Comparison of ENCODE assay signal across 9 cellular contexts in the genomic region with DNA sequence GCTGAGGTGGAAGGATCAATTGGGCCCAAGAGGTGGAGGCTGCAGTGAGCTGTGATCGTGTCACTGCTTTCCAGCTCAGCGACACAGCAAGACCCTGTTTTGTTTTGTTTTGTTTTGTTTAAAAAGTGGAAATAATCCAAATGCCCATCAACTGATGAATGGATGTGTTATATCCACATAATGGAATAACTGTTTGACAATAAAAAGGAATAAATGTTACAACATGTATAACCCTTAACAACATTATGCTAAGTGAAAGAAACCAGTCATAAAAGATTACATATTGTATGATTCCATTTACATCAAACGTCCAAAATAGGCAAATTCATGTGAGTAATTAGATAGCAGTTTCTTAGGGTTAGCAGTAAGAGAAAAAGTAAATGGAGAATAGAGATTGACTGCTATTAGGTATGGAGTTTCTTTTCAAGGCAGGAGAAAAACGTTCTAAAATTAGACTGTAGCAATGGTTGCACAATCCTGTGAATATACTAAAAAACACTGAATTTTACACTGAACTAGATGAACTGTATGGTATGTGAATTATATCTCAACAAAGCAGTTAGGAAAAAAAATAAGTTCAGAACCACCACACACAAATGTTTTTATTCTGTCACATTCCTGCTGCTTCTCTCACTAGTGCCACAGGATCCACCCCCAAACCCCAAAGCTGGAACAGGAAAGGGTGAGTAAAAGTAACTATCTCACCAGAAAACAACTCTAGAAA. TPM values are rescaled to one million over a fixed set of nuclear protein-coding genes. Genes with fewer than 3 reads are reported as not detected.
DNase-seq lines count a peak whose midpoint lies in the region; ATAC-seq and TF ChIP-seq lines count a peak whose summit lies in the region.
"Had no signal": no experiment of that assay in that cellular context is flagged by ENCODE, and none has a peak within 500 bp of the region (broad histone marks: within the 10 kb centered on the region; RNA-seq: fewer than 3 reads in every experiment).

No MANE protein-coding gene starts in this region.

- no peaks in the 10 kb centered on the region for H3K9me3 ChIP-seq in CD4-positive, alpha-beta memory T cell (ENCODE audit: control insufficient read depth in 1 of 2, low read length in 2 of 2)
- no peaks in the 10 kb centered on the region for H3K9me3 ChIP-seq in Panc1 (ENCODE audit: control insufficient read depth, insufficient read depth, low read depth, low read length)

- H3K4me1 ChIP-seq in CD4-positive, alpha-beta memory T cell (ENCODE audit: insufficient read depth, low read length) = peaks cover 92% of the 10 kb centered on the region
- H3K4me1 ChIP-seq in Panc1 (ENCODE audit: control insufficient read depth, insufficient read depth, low read length) (peaks cover 33% of the 10 kb centered on the region), GM23338 (ENCODE audit: insufficient read depth) (peaks cover 15% of the 10 kb centered on the region)

- peaks cover 98% of the 10 kb centered on the region for H3K79me2 ChIP-seq in GM23338 (replicated peaks; ENCODE audit: insufficient read depth)

- H3K4me3 ChIP-seq in CD4-positive, alpha-beta memory T cell (ENCODE audit: low read length in 2 of 2) = peak overlapping the region in 1 of 2 donors; percentile 6
- no peak overlapping the region for H3K4me3 ChIP-seq in Panc1 (ENCODE audit: low read depth in 2 of 2, low read length in 2 of 2)
- H3K4me3 ChIP-seq in dorsolateral prefrontal cortex = peak overlapping the region in 5 of 59 donors; percentile 1 to 18 (median 10)
- no peak overlapping the region for H3K4me3 ChIP-seq in GM23338

- TF ChIP-seq CTCF in Panc1 (IDR thresholded peaks at IDR 0.05) (no peak), dorsolateral prefrontal cortex (IDR thresholded peaks at IDR 0.05 in 54 of 56, conservative IDR thresholded peaks at IDR 0.05 in 2 of 56; ENCODE audit: low read depth in 1 of 56, partially characterized antibody in 56 of 56) (peak in 1 of 56 donors; percentile 7), GM23338 (conservative IDR thresholded peaks at IDR 0.05; ENCODE audit: low read depth in 2 of 2) (no peak)

- H3K4me2 ChIP-seq in GM23338 = no peak overlapping the region

- DNase-seq in CD4-positive, alpha-beta memory T cell = peak in 3 of 5 donors; percentile 5 to 59 (median 23)
- no peak for DNase-seq in Panc1 (ENCODE audit: low read depth, low spot score)
- no peak for DNase-seq in dorsolateral prefrontal cortex
- peak; percentile 51 for DNase-seq in non-pigmented ciliary epithelial cell (ENCODE audit: low read depth)
- no peak for DNase-seq in GM23338 (ENCODE audit: low spot score)
- DNase-seq in DMS 273 treated with DMSO at 0.1 percent for 48 hours (lab: John Stamatoyannopoulos, UW) = no peak
- no peak for DNase-seq in NCI-H2196 treated with DMSO at 0.1 percent for 48 hours (lab: John Stamatoyannopoulos, UW; ENCODE audit: unreplicated experiment)
- DNase-seq: amygdala had no signal

- POLR2A ChIA-PET in CD4-positive, alpha-beta memory T cell (lab: Charles Lee; ENCODE audit: partially characterized antibody) = interaction anchor here (0.8 to 3.3 kb wide), 10 partner anchors 10 to 138 kb away, joined by 3 to 32 read pairs (median 4); a partner anchor contains a TSS
- POLR2A ChIA-PET in Panc1 (lab: Charles Lee) = no interaction called here

- H3K9me2 ChIP-seq in GM23338 (ENCODE audit: insufficient read depth) = no peaks in the 10 kb centered on the region

- ATAC-seq in Panc1 (no peak), GM23338 (no peak), HG03442 (IDR thresholded peaks at IDR 0.05; ENCODE audit: unreplicated experiment) (no peak)

- peak overlapping the region; percentile 85 to 94 (median 91) for H3K27ac Mint-ChIP-seq in CD4-positive, alpha-beta memory T cell
- no peak overlapping the region for H3K27ac Mint-ChIP-seq in GM23338

- H3K27ac ChIP-seq in CD4-positive, alpha-beta memory T cell (ENCODE audit: low read depth, low read length) = peak overlapping the region; percentile 51
- H3K27ac ChIP-seq in Panc1 (ENCODE audit: low read length) (no peak overlapping the region), dorsolateral prefrontal cortex (peak overlapping the region in 55 of 59 donors; percentile 2 to 85 (median 63)), GM23338 (ENCODE audit: low read depth) (no peak overlapping the region)

- in situ Hi-C loops in Panc1 (cut with HindIII; ENCODE audit: low pct_unique_long_range_greater_than_20kb, low sequenced_read_pairs) = no loop called here

- H3K4me3 Mint-ChIP-seq in CD4-positive, alpha-beta memory T cell = peak overlapping the region; percentile 73 to 92 (median 82)
- H3K4me3 Mint-ChIP-seq in GM23338 = no peak overlapping the region

- CTCF ChIA-PET in CD4-positive, alpha-beta memory T cell (lab: Charles Lee; ENCODE audit: partially characterized antibody) = interaction anchor here (0.7 to 1.9 kb wide), 4 partner anchors 13 to 146 kb away, joined by 3 to 9 read pairs (median 4); no protein-coding TSS in a partner anchor
- CTCF ChIA-PET in Panc1 (lab: Charles Lee) = no interaction called here

- BruUV-seq in Panc1 (replicated peaks; lab: Mats Ljungman, UMichigan) = TSS peak; percentile 20

- no peak overlapping the region for H2AFZ ChIP-seq in GM23338

- H3K36me3 Mint-ChIP-seq in CD4-positive, alpha-beta memory T cell = peaks cover 2 to 16% of the 10 kb centered on the region in 2 donors
- H3K36me3 Mint-ChIP-seq in GM23338 (ENCODE audit: low read depth) = no peaks in the 10 kb centered on the region

- H3K9me3 Mint-ChIP-seq in CD4-positive, alpha-beta memory T cell = peaks cover 0 to 2% (median 0%) of the 10 kb centered on the region in 8 donors
- no peaks in the 10 kb centered on the region for H3K9me3 Mint-ChIP-seq in GM23338

- no peaks in the 10 kb centered on the region for H3K36me3 ChIP-seq in CD4-positive, alpha-beta memory T cell (ENCODE audit: insufficient read depth, low read length)
- H3K36me3 ChIP-seq in Panc1 (ENCODE audit: control insufficient read depth, insufficient read depth, low read length) (0 out of 2 replicates have a peak, but pooled peaks cover 2% of the 10 kb centered on the region), GM23338 (ENCODE audit: insufficient read depth) (no peaks in the 10 kb centered on the region)

- H3K4me1 Mint-ChIP-seq in CD4-positive, alpha-beta memory T cell = peaks cover 73 to 95% (median 88%) of the 10 kb centered on the region in 4 donors
- peaks cover 51% of the 10 kb centered on the region for H3K4me1 Mint-ChIP-seq in GM23338

- H3K27me3 Mint-ChIP-seq in CD4-positive, alpha-beta memory T cell = no peaks in the 10 kb centered on the region
- peaks cover 2% of the 10 kb centered on the region for H3K27me3 Mint-ChIP-seq in GM23338 (ENCODE audit: insufficient read depth, low read depth, poor library complexity)

- peaks cover 77% of the 10 kb centered on the region for H4K20me1 ChIP-seq in GM23338 (replicated peaks; ENCODE audit: insufficient read depth)

- H3K27me3 ChIP-seq in CD4-positive, alpha-beta memory T cell (ENCODE audit: insufficient read depth, low read length) = no peaks in the 10 kb centered on the region
- H3K27me3 ChIP-seq in Panc1 (ENCODE audit: control insufficient read depth, insufficient read depth, low read length) (no peaks in the 10 kb centered on the region), dorsolateral prefrontal cortex (no peaks in the 10 kb centered on the region), GM23338 (ENCODE audit: insufficient read depth) (no peaks in the 10 kb centered on the region)

- H3F3A ChIP-seq in GM23338 (replicated peaks; ENCODE audit: low read depth) = no peaks in the 10 kb centered on the region

- intact Hi-C loops in CD4-positive, alpha-beta memory T cell (cut with micrococcal nuclease) = loop anchor here (10.0 kb wide), 1 partner anchor 256 kb away; no protein-coding TSS in a partner anchor
- intact Hi-C loops in Panc1 (cut with micrococcal nuclease; ENCODE audit: unreplicated experiment) = loop anchor here (10.0 kb wide), 1 partner anchor 144 kb away; no protein-coding TSS in a partner anchor
- intact Hi-C loops in dorsolateral prefrontal cortex (cut with DNase I) = loop anchor here in 1 of 2 donors (10.0 kb wide), 1 partner anchor 54 kb away; no protein-coding TSS in a partner anchor

TF ChIP-seq in GM23338, 12 proteins besides CTCF, POLR2A, EP300 and RAD21 (continues in another document):
- no peak for TF ChIP-seq JUNB (IDR thresholded peaks at IDR 0.05; ENCODE audit: unreplicated experiment)
- TF ChIP-seq STAT1 (IDR thresholded peaks at IDR 0.05; ENCODE audit: unreplicated experiment) = no peak
- TF ChIP-seq, protein P1, sequence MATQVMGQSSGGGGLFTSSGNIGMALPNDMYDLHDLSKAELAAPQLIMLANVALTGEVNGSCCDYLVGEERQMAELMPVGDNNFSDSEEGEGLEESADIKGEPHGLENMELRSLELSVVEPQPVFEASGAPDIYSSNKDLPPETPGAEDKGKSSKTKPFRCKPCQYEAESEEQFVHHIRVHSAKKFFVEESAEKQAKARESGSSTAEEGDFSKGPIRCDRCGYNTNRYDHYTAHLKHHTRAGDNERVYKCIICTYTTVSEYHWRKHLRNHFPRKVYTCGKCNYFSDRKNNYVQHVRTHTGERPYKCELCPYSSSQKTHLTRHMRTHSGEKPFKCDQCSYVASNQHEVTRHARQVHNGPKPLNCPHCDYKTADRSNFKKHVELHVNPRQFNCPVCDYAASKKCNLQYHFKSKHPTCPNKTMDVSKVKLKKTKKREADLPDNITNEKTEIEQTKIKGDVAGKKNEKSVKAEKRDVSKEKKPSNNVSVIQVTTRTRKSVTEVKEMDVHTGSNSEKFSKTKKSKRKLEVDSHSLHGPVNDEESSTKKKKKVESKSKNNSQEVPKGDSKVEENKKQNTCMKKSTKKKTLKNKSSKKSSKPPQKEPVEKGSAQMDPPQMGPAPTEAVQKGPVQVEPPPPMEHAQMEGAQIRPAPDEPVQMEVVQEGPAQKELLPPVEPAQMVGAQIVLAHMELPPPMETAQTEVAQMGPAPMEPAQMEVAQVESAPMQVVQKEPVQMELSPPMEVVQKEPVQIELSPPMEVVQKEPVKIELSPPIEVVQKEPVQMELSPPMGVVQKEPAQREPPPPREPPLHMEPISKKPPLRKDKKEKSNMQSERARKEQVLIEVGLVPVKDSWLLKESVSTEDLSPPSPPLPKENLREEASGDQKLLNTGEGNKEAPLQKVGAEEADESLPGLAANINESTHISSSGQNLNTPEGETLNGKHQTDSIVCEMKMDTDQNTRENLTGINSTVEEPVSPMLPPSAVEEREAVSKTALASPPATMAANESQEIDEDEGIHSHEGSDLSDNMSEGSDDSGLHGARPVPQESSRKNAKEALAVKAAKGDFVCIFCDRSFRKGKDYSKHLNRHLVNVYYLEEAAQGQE (IDR thresholded peaks at IDR 0.05; ENCODE audit: unreplicated experiment) = no peak

RNA-seq across cellular contexts. Expression of a gene that starts 15.7 kb away (rescaled TPM):
- total RNA-seq in CD4-positive, alpha-beta memory T cell = 100 to 1,000 TPM in 1 of 2 experiments, 10 to 100 TPM in 1; 97.4 to 102 TPM
- polyA plus RNA-seq in CD4-positive, alpha-beta memory T cell = 10 to 100 TPM; 23.7 to 46.6 TPM
- 55.3 TPM for total RNA-seq in Panc1 (2021; ENCODE audit: unreplicated experiment)
- 24.7 TPM for polyA plus RNA-seq in Panc1 (2012; ENCODE audit: insufficient read length)
- total RNA-seq in dorsolateral prefrontal cortex = 10 to 100 TPM; 58.3 to 97.9 (median 76.4) TPM
- total RNA-seq in GM23338 (2014; rRNA removed; shearing (Covaris generic)) = 53.3 and 66.3 TPM in 2 replicates
- 31.9 and 36.6 TPM in 2 replicates for polyA plus RNA-seq in GM23338 (2016; fragmentation: Nextera tagmentation; extraction: Ambion mirVana)

Comparison
In these comparisons a context has a peak if more than half of its experiments do, and no peak if none do; other contexts are left out.
1. DNase-seq: peak in CD4-positive, alpha-beta memory T cell (3 of 5) and non-pigmented ciliary epithelial cell (single experiment); none in Panc1 (single experiment), dorsolateral prefrontal cortex (0 of 10), GM23338 (single experiment), DMS 273 treated with DMSO at 0.1 percent for 48 hours (single experiment) and NCI-H2196 treated with DMSO at 0.1 percent for 48 hours (single experiment).
2. H3K27ac ChIP-seq: peak in CD4-positive, alpha-beta memory T cell (single experiment) and dorsolateral prefrontal cortex (55 of 59); none in Panc1 (single experiment) and GM23338 (single experiment).